Comparison of ENCODE assay signal across 24 cellular contexts in the genomic region with DNA sequence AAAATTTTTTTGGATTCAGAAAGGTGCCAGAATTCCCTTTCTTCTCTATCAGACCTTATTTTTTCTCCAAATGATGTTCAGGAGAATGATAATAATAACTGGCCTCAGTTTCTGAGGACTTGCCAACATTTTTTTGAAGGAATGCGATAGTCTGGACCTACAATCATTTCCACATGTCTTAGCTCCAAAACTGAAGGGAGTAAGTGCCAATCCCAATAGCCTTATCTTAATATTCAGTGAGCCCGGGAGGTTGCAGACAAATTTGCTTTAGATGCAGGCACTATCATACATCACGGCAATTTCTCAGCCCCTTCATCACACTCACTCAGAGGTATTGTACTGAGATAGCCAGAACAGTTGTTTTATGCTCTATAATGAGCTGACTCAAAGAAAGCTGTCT.
"Had no signal": no experiment of that assay in that cellular context is flagged by ENCODE, and none has a peak within 500 bp of the region (broad histone marks: within the 10 kb centered on the region; RNA-seq: fewer than 3 reads in every experiment).

No MANE protein-coding gene starts in this region.

- H3K9me3 Mint-ChIP-seq: activated T-cell treated with anti-CD3 and anti-CD28 coated beads, Interleukin-2, amount 50 U/mL, for 4 hours; activated T-helper 2 cell treated with anti-CD3 and anti-CD28 coated beads, Interferon-gamma antibody, Interleukin-2, Interleukin-4, amounts not matched to agents 10 μg/mL and 5 μg/mL and 100 μg/mL, durations not matched to agents 14 hours and 24 hours and 36 hours; neural crest cell; stimulated activated naive CD8-positive, alpha-beta T cell treated with anti-CD3 and anti-CD28 coated beads, Interleukin-15, amount 100 ng/mL, for 72 hours; T-helper 1 cell treated with Interleukin-12 subunit alpha and Interleukin-12 subunit beta and Interleukin-4 antibody, amounts not matched to agents 30 μg/mL and 1 μg/mL, for 36 hours; WTC11 had no signal

- H3K27me3 Mint-ChIP-seq: activated naive CD8-positive, alpha-beta T cell; stimulated activated naive CD8-positive, alpha-beta T cell treated with anti-CD3 and anti-CD28 coated beads, Interleukin-15, amount 100 ng/mL, for 72 hours had no signal

- H3K4me3 Mint-ChIP-seq: activated naive CD8-positive, alpha-beta T cell; activated T-cell treated with anti-CD3 and anti-CD28 coated beads, Interleukin-2, amount 50 U/mL, for 4 hours; neural crest cell; stimulated activated effector memory CD8-positive, alpha-beta T cell treated with anti-CD3 and anti-CD28 coated beads, Interleukin-12 subunit alpha, Interleukin-12 subunit beta, amount 100 ng/mL, for 72 hours; stimulated activated naive CD8-positive, alpha-beta T cell treated with anti-CD3 and anti-CD28 coated beads, Interleukin-15, amount 100 ng/mL, for 72 hours; T-helper 1 cell treated with Interleukin-12 subunit alpha and Interleukin-12 subunit beta and Interleukin-4 antibody, amounts not matched to agents 30 μg/mL and 1 μg/mL, for 36 hours; WTC11 had no signal

- H3K27me3 ChIP-seq: heart left ventricle, right lobe of liver, tibial artery had no signal

- H3K27ac ChIP-seq: heart left ventricle, right lobe of liver, tibial artery had no signal

- H3K4me1 ChIP-seq: heart left ventricle, right lobe of liver had no signal

- H3K36me3 Mint-ChIP-seq: activated naive CD8-positive, alpha-beta T cell; stimulated activated effector memory CD8-positive, alpha-beta T cell treated with anti-CD3 and anti-CD28 coated beads, Interleukin-12 subunit alpha, Interleukin-12 subunit beta, amount 100 ng/mL, for 72 hours; WTC11 had no signal

- ATAC-seq: activated T-cell treated with anti-CD3 and anti-CD28 coated beads, Interleukin-2, amount 50 U/mL, for 4 hours; heart left ventricle; right lobe of liver; stimulated activated effector memory CD8-positive, alpha-beta T cell treated with anti-CD3 and anti-CD28 coated beads, Interleukin-12 subunit alpha, Interleukin-12 subunit beta, amount 100 ng/mL, for 72 hours; stimulated activated naive CD8-positive, alpha-beta T cell treated with anti-CD3 and anti-CD28 coated beads, Interleukin-15, amount 100 ng/mL, for 72 hours; WTC11 had no signal

- H3K4me1 Mint-ChIP-seq: neural crest cell; stimulated activated effector memory CD8-positive, alpha-beta T cell treated with anti-CD3 and anti-CD28 coated beads, Interleukin-12 subunit alpha, Interleukin-12 subunit beta, amount 100 ng/mL, for 72 hours had no signal

- H3K27ac Mint-ChIP-seq: activated naive CD8-positive, alpha-beta T cell; activated T-helper 2 cell treated with anti-CD3 and anti-CD28 coated beads, Interferon-gamma antibody, Interleukin-2, Interleukin-4, amounts not matched to agents 10 μg/mL and 5 μg/mL and 100 μg/mL, durations not matched to agents 14 hours and 24 hours and 36 hours; stimulated activated effector memory CD8-positive, alpha-beta T cell treated with anti-CD3 and anti-CD28 coated beads, Interleukin-12 subunit alpha, Interleukin-12 subunit beta, amount 100 ng/mL, for 72 hours; stimulated activated naive CD8-positive, alpha-beta T cell treated with anti-CD3 and anti-CD28 coated beads, Interleukin-15, amount 100 ng/mL, for 72 hours; T-helper 1 cell treated with Interleukin-12 subunit alpha and Interleukin-12 subunit beta and Interleukin-4 antibody, amounts not matched to agents 30 μg/mL and 1 μg/mL, for 36 hours; WTC11 had no signal

- H3K4me3 ChIP-seq: heart left ventricle, right lobe of liver, tibial artery had no signal

- H3K36me3 ChIP-seq: heart left ventricle, right lobe of liver, tibial artery had no signal

- H3K9me3 ChIP-seq: heart left ventricle, right lobe of liver, tibial artery had no signal

- DNase-seq: activated CD8-positive, alpha-beta memory T cell treated with anti-CD3 and anti-CD28 coated beads for 24 hours; activated CD8-positive, alpha-beta memory T cell treated with anti-CD3 and anti-CD28 coated beads, Interleukin-2, amount 50 U/mL, for 48 hours; activated naive CD4-positive, alpha-beta T cell; activated T-cell treated with anti-CD3 and anti-CD28 coated beads, Interleukin-2, amount 50 U/mL, for 4 hours; amniotic stem cell; cerebellar nuclear complex; cortex of kidney; heart left ventricle; islet precursor cell; left cardiac atrium; mesenchymal stem cell; occipital lobe; right lobe of liver; small intestine; stimulated activated CD4-positive, alpha-beta T cell treated with anti-CD3 and anti-CD28 coated beads, Interleukin-2, amount 100 ng/mL, for 24 hours; stimulated activated naive CD8-positive, alpha-beta T cell treated with anti-CD3 and anti-CD28 coated beads, Interleukin-15, amount 100 ng/mL, for 72 hours; T1000; tibial artery had no signal
